26 cellular contexts compared by ENCODE assay signal in the genomic region with DNA sequence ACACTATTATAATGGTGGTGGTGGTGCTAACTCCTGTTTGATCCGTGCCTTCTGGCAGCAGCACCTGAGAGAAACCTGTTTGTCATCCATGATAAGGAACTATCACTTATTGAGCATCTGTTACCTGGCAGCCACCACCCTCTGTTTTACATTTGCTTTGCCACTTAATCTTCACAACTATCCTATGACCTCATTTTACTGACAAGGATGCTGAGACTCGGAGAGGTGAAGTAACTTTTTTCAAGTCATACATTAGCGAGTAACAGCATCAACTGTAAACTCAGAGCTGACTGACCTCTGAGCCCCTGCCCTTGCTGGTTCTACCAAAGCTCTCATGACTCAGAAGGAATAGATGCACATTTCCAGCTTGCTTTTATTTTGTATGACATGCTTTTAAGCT.
"Had no signal": no experiment of that assay in that cellular context is flagged by ENCODE, and none has a peak within 500 bp of the region (broad histone marks: within the 10 kb centered on the region; RNA-seq: fewer than 3 reads in every experiment).

No MANE protein-coding gene starts in this region.

- H3K4me3 ChIP-seq: body of pancreas, colonic mucosa, dorsolateral prefrontal cortex, esophagus squamous epithelium, heart right ventricle, lower lobe of right lung, spleen, testis, uterus had no signal

- FAIRE-seq: keratinocyte had no signal

- H3K9me3 Mint-ChIP-seq: activated naive CD8-positive, alpha-beta T cell treated with anti-CD3 and anti-CD28 coated beads, Interleukin-2, amount 50 U/mL, for 24 hours; activated T-helper 1 cell treated with anti-CD3 and anti-CD28 coated beads, Interleukin-12 subunit alpha, Interleukin-12 subunit beta, Interleukin-2, Interleukin-4 antibody, amounts not matched to agents 30 ng/mL and 10 ng/mL and 1 ng/mL, durations not matched to agents 14 hours and 24 hours and 36 hours; effector memory CD8-positive, alpha-beta T cell; naive thymus-derived CD4-positive, alpha-beta T cell; T-helper 1 cell treated with Interleukin-12 subunit alpha and Interleukin-12 subunit beta and Interleukin-4 antibody, amounts not matched to agents 30 μg/mL and 1 μg/mL, for 36 hours had no signal

- DNase-seq: activated CD4-positive, alpha-beta T cell treated with anti-CD3 and anti-CD28 coated beads, Interleukin-2, amount 50 U/mL, for 1 hour; activated CD8-positive, alpha-beta T cell treated with anti-CD3 and anti-CD28 coated beads, Interleukin-2, amount 10 ng/mL, durations not matched to agents 7 days and 5 days; activated gamma-delta T cell; activated naive CD4-positive, alpha-beta T cell treated with anti-CD3 and anti-CD28 coated beads, Interleukin-2, amount 50 U/mL, for 16 hours; activated naive CD8-positive, alpha-beta T cell treated with anti-CD3 and anti-CD28 coated beads, Interleukin-2, amount 50 U/mL, for 24 hours; anterior cingulate cortex; body of pancreas; central memory CD4-positive, alpha-beta T cell; colonic mucosa; dorsolateral prefrontal cortex; effector memory CD8-positive, alpha-beta T cell; esophagus squamous epithelium; heart right ventricle; lower lobe of right lung; naive thymus-derived CD4-positive, alpha-beta T cell; spleen; stimulated activated CD4-positive, alpha-beta T cell treated with anti-CD3 and anti-CD28 coated beads, Interleukin-4, amount 100 ng/mL, for 1 hour; stimulated activated naive CD4-positive, alpha-beta T cell; T1000; testis; trophoblast cell; uterus had no signal

- H3K4me3 Mint-ChIP-seq: activated CD8-positive, alpha-beta T cell treated with anti-CD3 and anti-CD28 coated beads, Interleukin-2, amount 10 ng/mL, durations not matched to agents 7 days and 5 days; activated naive CD8-positive, alpha-beta T cell treated with anti-CD3 and anti-CD28 coated beads, Interleukin-2, amount 50 U/mL, for 24 hours; activated T-helper 1 cell treated with anti-CD3 and anti-CD28 coated beads, Interleukin-12 subunit alpha, Interleukin-12 subunit beta, Interleukin-2, Interleukin-4 antibody, amounts not matched to agents 30 ng/mL and 10 ng/mL and 1 ng/mL, durations not matched to agents 14 hours and 24 hours and 36 hours; effector memory CD8-positive, alpha-beta T cell; naive thymus-derived CD4-positive, alpha-beta T cell; T-helper 1 cell treated with Interleukin-12 subunit alpha and Interleukin-12 subunit beta and Interleukin-4 antibody, amounts not matched to agents 30 μg/mL and 1 μg/mL, for 36 hours had no signal

- H3K27ac ChIP-seq: body of pancreas, colonic mucosa, dorsolateral prefrontal cortex, esophagus squamous epithelium, heart right ventricle, lower lobe of right lung, spleen, testis, uterus had no signal

- H3K9me3 ChIP-seq: body of pancreas, colonic mucosa, esophagus squamous epithelium, heart right ventricle, lower lobe of right lung, spleen, testis, uterus had no signal

- H3K4me1 Mint-ChIP-seq: activated naive CD8-positive, alpha-beta T cell treated with anti-CD3 and anti-CD28 coated beads, Interleukin-2, amount 50 U/mL, for 24 hours had no signal

- H3K36me3 Mint-ChIP-seq: naive thymus-derived CD4-positive, alpha-beta T cell had no signal

- H3K27ac Mint-ChIP-seq: activated CD8-positive, alpha-beta T cell treated with anti-CD3 and anti-CD28 coated beads, Interleukin-2, amount 10 ng/mL, durations not matched to agents 7 days and 5 days; activated naive CD8-positive, alpha-beta T cell treated with anti-CD3 and anti-CD28 coated beads, Interleukin-2, amount 50 U/mL, for 24 hours; activated T-helper 1 cell treated with anti-CD3 and anti-CD28 coated beads, Interleukin-12 subunit alpha, Interleukin-12 subunit beta, Interleukin-2, Interleukin-4 antibody, amounts not matched to agents 30 ng/mL and 10 ng/mL and 1 ng/mL, durations not matched to agents 14 hours and 24 hours and 36 hours; effector memory CD8-positive, alpha-beta T cell; naive thymus-derived CD4-positive, alpha-beta T cell; T-helper 1 cell treated with Interleukin-12 subunit alpha and Interleukin-12 subunit beta and Interleukin-4 antibody, amounts not matched to agents 30 μg/mL and 1 μg/mL, for 36 hours had no signal

- ATAC-seq: activated CD8-positive, alpha-beta T cell treated with anti-CD3 and anti-CD28 coated beads, Interleukin-2, amount 10 ng/mL, durations not matched to agents 7 days and 5 days; activated naive CD8-positive, alpha-beta T cell treated with anti-CD3 and anti-CD28 coated beads, Interleukin-2, amount 50 U/mL, for 24 hours; body of pancreas; effector memory CD8-positive, alpha-beta T cell; heart right ventricle; left lobe of liver; lower lobe of right lung; naive thymus-derived CD4-positive, alpha-beta T cell had no signal

- H3K27me3 ChIP-seq: body of pancreas, colonic mucosa, esophagus squamous epithelium, testis, uterus had no signal

- H3K36me3 ChIP-seq: colonic mucosa, esophagus squamous epithelium, heart right ventricle, lower lobe of right lung, spleen, uterus had no signal

- H3K4me1 ChIP-seq: body of pancreas, colonic mucosa, esophagus squamous epithelium, lower lobe of right lung, spleen, testis, uterus had no signal
